Comparison of ENCODE assay signal across 12 cellular contexts in the genomic region with DNA sequence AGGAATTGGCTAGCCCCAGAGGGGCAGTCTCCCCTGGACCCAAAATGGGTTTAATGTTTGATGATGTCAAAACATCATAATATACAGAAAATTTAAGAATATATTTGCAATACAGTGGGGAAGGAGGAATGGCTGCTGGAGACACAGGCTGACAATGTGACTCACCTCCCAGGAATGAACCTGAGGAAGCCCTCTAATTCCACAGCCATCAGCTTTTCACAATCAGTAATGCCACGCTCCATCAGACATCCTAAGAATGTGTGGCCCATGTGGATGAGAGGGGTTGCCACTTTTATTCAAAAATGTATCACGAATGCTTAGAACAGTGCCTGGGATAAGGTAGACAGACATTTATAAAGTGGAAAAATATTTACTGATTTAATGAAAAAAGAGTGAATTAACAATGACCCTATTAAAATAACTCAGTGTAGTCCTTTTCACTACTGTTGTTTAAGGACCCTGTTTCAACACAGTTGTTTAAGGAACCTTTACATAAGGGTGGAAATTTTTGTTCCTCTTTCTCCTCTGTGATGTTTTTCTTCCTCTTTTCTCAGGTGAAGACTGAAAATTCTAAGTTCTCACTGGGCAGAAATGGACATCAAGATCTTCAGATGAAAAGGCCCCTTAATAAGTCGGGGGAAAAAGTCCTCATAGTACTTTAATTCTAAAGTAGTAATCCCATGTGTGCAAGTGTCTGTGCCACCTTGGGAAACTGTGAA. TPM values are rescaled to one million over a fixed set of nuclear protein-coding genes. Genes with fewer than 3 reads are reported as not detected.
DNase-seq lines count a peak whose midpoint lies in the region; ATAC-seq and TF ChIP-seq lines count a peak whose summit lies in the region.
"Had no signal": no experiment of that assay in that cellular context is flagged by ENCODE, and none has a peak within 500 bp of the region (broad histone marks: within the 10 kb centered on the region; RNA-seq: fewer than 3 reads in every experiment).

No MANE protein-coding gene starts in this region.

- no peak overlapping the region for H3K4me3 ChIP-seq in brain microvascular endothelial cell (ENCODE audit: low read depth, low read length)
- H3K4me3 ChIP-seq in mesenchymal stem cell (ENCODE audit: insufficient read depth in 1 of 2, low read depth in 1 of 2, low read length in 2 of 2): no peak overlapping the region
- no peak overlapping the region for H3K4me3 ChIP-seq in lower leg skin (ENCODE audit: low read depth, poor library complexity, severe bottlenecking)

- H3K4me1 ChIP-seq in mesenchymal stem cell (ENCODE audit: control insufficient read depth, insufficient read depth, low read depth, low read length): peaks cover 18% of the 10 kb centered on the region

- no peak overlapping the region for H3K9ac ChIP-seq in mesenchymal stem cell (ENCODE audit: low read length)

- no peak overlapping the region for H2BK120ac ChIP-seq in mesenchymal stem cell (ENCODE audit: low read depth, low read length)

- no peak overlapping the region for H3K23ac ChIP-seq in mesenchymal stem cell (ENCODE audit: low read length in 2 of 2)

- no peak overlapping the region for H3K4ac ChIP-seq in mesenchymal stem cell (ENCODE audit: low read depth in 1 of 2, low read length in 2 of 2)

- H2BK12ac ChIP-seq in mesenchymal stem cell (ENCODE audit: low read length in 2 of 2): no peak overlapping the region

- H2BK15ac ChIP-seq in mesenchymal stem cell (ENCODE audit: low read depth, poor library complexity, severe bottlenecking): no peak overlapping the region

- H3K18ac ChIP-seq in mesenchymal stem cell (ENCODE audit: low read depth in 1 of 2, low read length in 2 of 2): no peak overlapping the region

- H4K91ac ChIP-seq in mesenchymal stem cell (ENCODE audit: low read length): no peak overlapping the region

- in situ Hi-C loops in brain microvascular endothelial cell (cut with HindIII; ENCODE audit: low pct_ligation_motif_present, low sequenced_read_pairs): no loop called here

- no peak overlapping the region for H3K4me2 ChIP-seq in mesenchymal stem cell (ENCODE audit: low read length, poor library complexity, severe bottlenecking)

- H3K27me3 ChIP-seq in brain microvascular endothelial cell (replicated peaks) (no peaks in the 10 kb centered on the region), mesenchymal stem cell (ENCODE audit: control insufficient read depth in 1 of 2, insufficient read depth in 1 of 2, low read length in 2 of 2) (peaks cover 0 to 17% of the 10 kb centered on the region in 2 experiments)

- intact Hi-C loops in lower leg skin (cut with DNase I; ENCODE audit: low total_unique reads): no loop called here

- H2AFZ ChIP-seq in mesenchymal stem cell (ENCODE audit: low read depth, low read length): no peak overlapping the region

- WGBS in mesenchymal stem cell: no CpG with 5 or more reads among the region's 3 CpGs
- WGBS in lower leg skin, 2 donors: 64 to 68% methylated on average over 3 of the region's 3 CpGs

- no peak for TF ChIP-seq POLR2A in lower leg skin (IDR thresholded peaks at IDR 0.05)

- no peaks in the 10 kb centered on the region for H3K36me3 ChIP-seq in brain microvascular endothelial cell (replicated peaks)
- no peaks in the 10 kb centered on the region for H3K36me3 ChIP-seq in mesenchymal stem cell (ENCODE audit: control insufficient read depth in 1 of 2, insufficient read depth in 2 of 2, low read depth in 1 of 2, low read length in 2 of 2)

- H3K79me1 ChIP-seq in mesenchymal stem cell (replicated peaks; ENCODE audit: low read length, poor library complexity, severe bottlenecking): no peaks in the 10 kb centered on the region

- H3K27ac ChIP-seq in brain microvascular endothelial cell: no peak overlapping the region
- peak overlapping the region; percentile 34 for H3K27ac ChIP-seq in mesenchymal stem cell (ENCODE audit: low read length, poor library complexity, severe bottlenecking)

- TF ChIP-seq CTCF in brain microvascular endothelial cell (IDR thresholded peaks at IDR 0.05; ENCODE audit: low read depth, low read length, missing control alignments): no peak
- TF ChIP-seq CTCF in lower leg skin (IDR thresholded peaks at IDR 0.05): no peak

- ATAC-seq in GM18517 (IDR thresholded peaks at IDR 0.05; ENCODE audit: unreplicated experiment): no peak
- ATAC-seq: esophagus mucosa had no signal

- H2BK5ac ChIP-seq in mesenchymal stem cell (ENCODE audit: low read depth, low read length, poor library complexity, severe bottlenecking): no peak overlapping the region

- H2AK5ac ChIP-seq in mesenchymal stem cell (ENCODE audit: low read length, severe bottlenecking): peak overlapping the region; percentile 23

- DNase-seq in GDM1 (lab: John Stamatoyannopoulos, UW) (peak; percentile 24), NOMO-1 treated with DMSO at 0.1 percent for 48 hours (lab: John Stamatoyannopoulos, UW; ENCODE audit: unreplicated experiment) (peak; percentile 87), brain microvascular endothelial cell (peak; percentile 74), mesenchymal stem cell (peak; percentile 53), lower leg skin (ENCODE audit: low spot score in 2 of 2) (no peak), NCI-H1105 treated with DMSO at 0.1 percent for 48 hours (lab: John Stamatoyannopoulos, UW) (no peak)
- no peak for DNase-seq in activated effector memory CD4-positive, alpha-beta T cell treated with Interleukin-2 at 50 U/mL for 16 hours
- DNase-seq: activated effector memory CD4-positive, alpha-beta T cell treated with anti-CD3 and anti-CD28 coated beads, Interleukin-2, amount 50 U/mL, for 16 hours; NCI-H1694; T-helper 2 cell had no signal

- no peak overlapping the region for H3K14ac ChIP-seq in mesenchymal stem cell (ENCODE audit: low read length in 2 of 2)

- H4K8ac ChIP-seq in mesenchymal stem cell (ENCODE audit: low read length): no peak overlapping the region

- H3K9me3 ChIP-seq in mesenchymal stem cell (ENCODE audit: control insufficient read depth, low read length): no peaks in the 10 kb centered on the region

RNA-seq across cellular contexts. Expression of gene TMEM163, which starts 17.5 kb away (rescaled TPM):
- 0.07 TPM for polyA plus RNA-seq in mesenchymal stem cell (2013, experiment 1 of 2)
- 0.05 TPM for polyA plus RNA-seq in mesenchymal stem cell (2013, experiment 2 of 2)
- total RNA-seq in lower leg skin: under 1 TPM in 2 of 4 donors, not detected in 2; 0.19 to 0.46 TPM

Comparison
In these comparisons a context has a peak if more than half of its experiments do, and no peak if none do; other contexts are left out.
1. DNase-seq: peak in GDM1 (single experiment), NOMO-1 treated with DMSO at 0.1 percent for 48 hours (single experiment), brain microvascular endothelial cell (single experiment) and mesenchymal stem cell (single experiment); none in activated effector memory CD4-positive, alpha-beta T cell treated with Interleukin-2 at 50 U/mL for 16 hours (single experiment), lower leg skin (0 of 2) and NCI-H1105 treated with DMSO at 0.1 percent for 48 hours (single experiment).